ENCODE assay signal across 12 cellular contexts in genomic region chr1:25729774-25730173, GRCh38.
DNase-seq lines count a peak whose midpoint lies in the region; ATAC-seq and TF ChIP-seq lines count a peak whose summit lies in the region.
"Had no signal": no experiment of that assay in that cellular context is flagged by ENCODE, and none has a peak within 500 bp of the region (broad histone marks: within the 10 kb centered on the region; RNA-seq: fewer than 3 reads in every experiment).

No MANE protein-coding gene starts in this region.

- H3K9me3 ChIP-seq in left ventricle myocardium inferior (replicated peaks) (no peaks in the 10 kb centered on the region), esophagus muscularis mucosa (no peaks in the 10 kb centered on the region), lower lobe of right lung (no peaks in the 10 kb centered on the region)
- H3K9me3 ChIP-seq: colonic mucosa, vagina had no signal

- DNase-seq in left ventricle myocardium inferior, result no peak
- no peak for DNase-seq in Right ventricle myocardium inferior (ENCODE audit: missing footprints)
- peak; percentile 9 for DNase-seq in NCI-H345 (lab: John Stamatoyannopoulos, UW)
- DNase-seq in esophagus muscularis mucosa (ENCODE audit: extremely low spot score), result no peak
- DNase-seq in lower lobe of right lung, result no peak
- DNase-seq: activated CD4-positive, CD25-positive, alpha-beta regulatory T cell; colonic mucosa; NCI-H187 treated with DMSO at 0.1 percent for 48 hours; stimulated activated naive CD8-positive, alpha-beta T cell treated with anti-CD3 and anti-CD28 coated beads, Interleukin-15, amount 100 ng/mL, for 72 hours had no signal

- H3K4me3 ChIP-seq in left ventricle myocardium inferior (no peak overlapping the region), esophagus muscularis mucosa (no peak overlapping the region), lower lobe of right lung (no peak overlapping the region)
- H3K4me3 ChIP-seq: colonic mucosa, vagina had no signal

- peaks cover 64% of the 10 kb centered on the region for H3K4me1 ChIP-seq in left ventricle myocardium inferior
- peaks cover 36 to 56% (median 49%) of the 10 kb centered on the region in 4 donors for H3K4me1 ChIP-seq in esophagus muscularis mucosa
- peaks cover 24% of the 10 kb centered on the region for H3K4me1 ChIP-seq in lower lobe of right lung

- TF ChIP-seq CTCF in left ventricle myocardium inferior (IDR thresholded peaks at IDR 0.05; ENCODE audit: borderline replicate concordance) (no peak), esophagus muscularis mucosa (IDR thresholded peaks at IDR 0.05) (no peak), lower lobe of right lung (IDR thresholded peaks at IDR 0.05) (no peak)

- ATAC-seq in Right ventricle myocardium inferior, result no peak
- ATAC-seq in lower lobe of right lung, result no peak
- ATAC-seq in HG02852 (IDR thresholded peaks at IDR 0.05; ENCODE audit: unreplicated experiment), result no peak
- ATAC-seq in HG02623 (IDR thresholded peaks at IDR 0.05; ENCODE audit: unreplicated experiment), result no peak

- WGBS in esophagus muscularis mucosa, result 71% methylated on average over 2 of the region's 3 CpGs

- H3K36me3 ChIP-seq in left ventricle myocardium inferior (no peaks in the 10 kb centered on the region), esophagus muscularis mucosa (no peaks in the 10 kb centered on the region), lower lobe of right lung (no peaks in the 10 kb centered on the region)
- H3K36me3 ChIP-seq: colonic mucosa, vagina had no signal

- H3K27me3 ChIP-seq in left ventricle myocardium inferior (ENCODE audit: low read depth) (no peaks in the 10 kb centered on the region), esophagus muscularis mucosa (no peaks in the 10 kb centered on the region), lower lobe of right lung (ENCODE audit: low read depth) (no peaks in the 10 kb centered on the region)
- H3K27me3 ChIP-seq: colonic mucosa, vagina had no signal

- intact Hi-C loops in left ventricle myocardium inferior (cut with micrococcal nuclease) (no loop called here), Right ventricle myocardium inferior (cut with DNase I) (loop anchor here (2.0 kb wide), 1 partner anchor 29 kb away; no protein-coding TSS in a partner anchor), esophagus muscularis mucosa (cut with DNase I) (no loop called here), lower lobe of right lung (cut with DNase I) (no loop called here)

- peak; percentile 72 for TF ChIP-seq EP300 in esophagus muscularis mucosa (IDR thresholded peaks at IDR 0.05)

- H3K27ac ChIP-seq in left ventricle myocardium inferior (replicated peaks) (peak overlapping the region; percentile 87), esophagus muscularis mucosa (replicated peaks in 1 of 4) (peak overlapping the region in 3 of 4 donors; percentile 25 to 82 (median 38)), lower lobe of right lung (no peak overlapping the region)
- H3K27ac ChIP-seq: colonic mucosa had no signal

- no peak for TF ChIP-seq POLR2A in esophagus muscularis mucosa (IDR thresholded peaks at IDR 0.05; ENCODE audit: low read depth)
